ENCODE assay signal across 1 cellular context in genomic region chr17:953767-954166, GRCh38.
TF ChIP-seq lines count a peak whose summit lies in the region.

No MANE protein-coding gene starts in this region.

TF ChIP-seq in A549, 52 proteins besides CTCF, POLR2A, EP300 and RAD21 (continued from another document):
- no peak for TF ChIP-seq ATOH8 (CRISPR knock-in tag; IDR thresholded peaks at IDR 0.05; ENCODE audit: low read depth)
- TF ChIP-seq MAX (IDR thresholded peaks at IDR 0.05), result no peak
- no peak for TF ChIP-seq MAFK (IDR thresholded peaks at IDR 0.05; ENCODE audit: partially characterized antibody)
- no peak for TF ChIP-seq RCOR1 (IDR thresholded peaks at IDR 0.05; ENCODE audit: low read depth, low read length)
- no peak for TF ChIP-seq HOXB5 (CRISPR knock-in tag; IDR thresholded peaks at IDR 0.05)
- TF ChIP-seq SMC3 (IDR thresholded peaks at IDR 0.05), result no peak
- TF ChIP-seq TFCP2L1 (CRISPR knock-in tag; IDR thresholded peaks at IDR 0.05), result no peak
- no peak for TF ChIP-seq POLR2AphosphoS2 (conservative IDR thresholded peaks at IDR 0.05; ENCODE audit: low read length)
- TF ChIP-seq, protein P1, sequence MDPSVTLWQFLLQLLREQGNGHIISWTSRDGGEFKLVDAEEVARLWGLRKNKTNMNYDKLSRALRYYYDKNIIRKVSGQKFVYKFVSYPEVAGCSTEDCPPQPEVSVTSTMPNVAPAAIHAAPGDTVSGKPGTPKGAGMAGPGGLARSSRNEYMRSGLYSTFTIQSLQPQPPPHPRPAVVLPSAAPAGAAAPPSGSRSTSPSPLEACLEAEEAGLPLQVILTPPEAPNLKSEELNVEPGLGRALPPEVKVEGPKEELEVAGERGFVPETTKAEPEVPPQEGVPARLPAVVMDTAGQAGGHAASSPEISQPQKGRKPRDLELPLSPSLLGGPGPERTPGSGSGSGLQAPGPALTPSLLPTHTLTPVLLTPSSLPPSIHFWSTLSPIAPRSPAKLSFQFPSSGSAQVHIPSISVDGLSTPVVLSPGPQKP (IDR thresholded peaks at IDR 0.05; ENCODE audit: low read depth, low read length), result no peak
- no peak for TF ChIP-seq FOXS1 (CRISPR knock-in tag; IDR thresholded peaks at IDR 0.05)
- TF ChIP-seq KDM1A (IDR thresholded peaks at IDR 0.05; ENCODE audit: low read depth), result no peak
